Comparison of ENCODE assay signal across 32 cellular contexts in genomic region chr1:27423701-27424100, GRCh38. TPM values are rescaled to one million over a fixed set of nuclear protein-coding genes. Genes with fewer than 3 reads are reported as not detected.
A peak's percentile ranks its signal among the peaks of the same experiment; 100 is the strongest.
DNase-seq lines count a peak whose midpoint lies in the region; ATAC-seq, FAIRE-seq and TF ChIP-seq lines count a peak whose summit lies in the region.
"Had no signal": no experiment of that assay in that cellular context is flagged by ENCODE, and none has a peak within 500 bp of the region (broad histone marks: within the 10 kb centered on the region; RNA-seq: fewer than 3 reads in every experiment).

No MANE protein-coding gene starts in this region.

- no peak overlapping the region for H2AFZ ChIP-seq in GM23338

- no peak overlapping the region for H3K4me2 ChIP-seq in GM23338
- H3K4me2 ChIP-seq: A549 had no signal

- H3K36me3 ChIP-seq in GM23338 (ENCODE audit: insufficient read depth) (0 out of 2 replicates have a peak, but pooled peaks cover 7% of the 10 kb centered on the region), neutrophil (peaks cover 52% of the 10 kb centered on the region)
- H3K36me3 ChIP-seq: BE2C had no signal

- H3K79me2 ChIP-seq in GM23338 (replicated peaks; ENCODE audit: insufficient read depth) = peaks cover 15% of the 10 kb centered on the region

- FAIRE-seq in H54 (lab: Jason Lieb, UNC) = no peak
- FAIRE-seq: A549, endothelial cell of umbilical vein, GM12892, GM19239, HTR-8/SVneo had no signal

- intact Hi-C loops in activated CD8-positive, alpha-beta T cell treated with anti-CD3 and anti-CD28 coated beads for 36 hours (cut with micrococcal nuclease) = no loop called here

- H3K36me3 Mint-ChIP-seq in activated CD8-positive, alpha-beta T cell treated with anti-CD3 and anti-CD28 coated beads for 36 hours (ENCODE audit: low read depth) = peaks cover 33% of the 10 kb centered on the region
- peaks cover 48% of the 10 kb centered on the region for H3K36me3 Mint-ChIP-seq in activated CD8-positive, alpha-beta T cell treated with anti-CD3 and anti-CD28 coated beads, Interleukin-2, amount 10 ng/mL, durations not matched to agents 7 days and 5 days (ENCODE audit: low read depth)
- H3K36me3 Mint-ChIP-seq in GM23338 (ENCODE audit: low read depth) = peaks cover 31% of the 10 kb centered on the region
- H3K36me3 Mint-ChIP-seq in effector memory CD8-positive, alpha-beta T cell (ENCODE audit: insufficient read depth) = peaks cover 38% of the 10 kb centered on the region

- no peak for TF ChIP-seq POLR2A in H54 (IDR thresholded peaks at IDR 0.05; ENCODE audit: low read depth, low read length)

- peaks cover 63% of the 10 kb centered on the region for H3K4me1 Mint-ChIP-seq in activated CD8-positive, alpha-beta T cell treated with anti-CD3 and anti-CD28 coated beads for 36 hours (ENCODE audit: low read depth)
- H3K4me1 Mint-ChIP-seq in activated CD8-positive, alpha-beta T cell treated with anti-CD3 and anti-CD28 coated beads, Interleukin-2, amount 10 ng/mL, durations not matched to agents 7 days and 5 days (ENCODE audit: low read depth) = peaks cover 45% of the 10 kb centered on the region
- H3K4me1 Mint-ChIP-seq in GM23338 = peaks cover 59% of the 10 kb centered on the region
- peaks cover 17 to 31% of the 10 kb centered on the region in 2 donors for H3K4me1 Mint-ChIP-seq in effector memory CD8-positive, alpha-beta T cell (ENCODE audit: low read depth in 2 of 2)

- ATAC-seq in activated CD8-positive, alpha-beta T cell treated with anti-CD3 and anti-CD28 coated beads for 36 hours = no peak
- ATAC-seq in activated CD8-positive, alpha-beta T cell treated with anti-CD3 and anti-CD28 coated beads, Interleukin-2, amount 10 ng/mL, durations not matched to agents 7 days and 5 days = no peak
- no peak for ATAC-seq in GM23338
- no peak for ATAC-seq in effector memory CD8-positive, alpha-beta T cell (replicated peaks)
- no peak for ATAC-seq in HG02885 (IDR thresholded peaks at IDR 0.05; ENCODE audit: poor library complexity, unreplicated experiment)
- ATAC-seq: A549; activated CD4-positive, CD25-positive, alpha-beta regulatory T cell treated with anti-CD3 and anti-CD28 coated beads, Interleukin-2, amount 50 U/mL, for 24 hours; heart right ventricle; left lung; stimulated activated naive B cell treated with anti-CD40 and anti-IgM and Interleukin-4, amounts not matched to agents 10 μg/mL and 1 μg/mL and 100 μg/mL, for 72 hours had no signal

- no peak for DNase-seq in activated CD8-positive, alpha-beta T cell treated with anti-CD3 and anti-CD28 coated beads for 36 hours
- DNase-seq in activated CD8-positive, alpha-beta T cell treated with anti-CD3 and anti-CD28 coated beads, Interleukin-2, amount 10 ng/mL, durations not matched to agents 7 days and 5 days = no peak
- DNase-seq in GM23338 (ENCODE audit: low spot score) = no peak
- no peak for DNase-seq in effector memory CD8-positive, alpha-beta T cell
- no peak for DNase-seq in DMS79 treated with DMSO at 0.1 percent for 48 hours (lab: John Stamatoyannopoulos, UW)
- no peak for DNase-seq in H54 (ENCODE audit: insufficient read length, low spot score)
- DNase-seq: activated CD8-positive, alpha-beta memory T cell treated with anti-CD3 and anti-CD28 coated beads for 24 hours; BE2C; brain microvascular endothelial cell; Calu3; cortex of kidney; heart right ventricle; KG1; left lung; NCI-H1048; NCI-H2029 treated with DMSO at 0.1 percent for 48 hours; OCI-M1; stimulated activated naive B cell treated with anti-CD40 and anti-IgM and Interleukin-4, amounts not matched to agents 10 μg/mL and 1 μg/mL and 100 μg/mL, for 72 hours had no signal

- H3K27me3 ChIP-seq in GM23338 (ENCODE audit: insufficient read depth) (no peaks in the 10 kb centered on the region), neutrophil (no peaks in the 10 kb centered on the region)
- H3K27me3 ChIP-seq: BE2C, brain microvascular endothelial cell, heart right ventricle, left lung, tibial nerve had no signal

- no peaks in the 10 kb centered on the region for H3K9me3 Mint-ChIP-seq in activated CD8-positive, alpha-beta T cell treated with anti-CD3 and anti-CD28 coated beads for 36 hours
- H3K9me3 Mint-ChIP-seq in activated CD8-positive, alpha-beta T cell treated with anti-CD3 and anti-CD28 coated beads, Interleukin-2, amount 10 ng/mL, durations not matched to agents 7 days and 5 days (ENCODE audit: insufficient read depth) = no peaks in the 10 kb centered on the region
- H3K9me3 Mint-ChIP-seq in GM23338 = no peaks in the 10 kb centered on the region
- H3K9me3 Mint-ChIP-seq in effector memory CD8-positive, alpha-beta T cell = no peaks in the 10 kb centered on the region
- H3K9me3 Mint-ChIP-seq: stimulated activated naive B cell treated with anti-CD40 and anti-IgM and Interleukin-4, amounts not matched to agents 10 μg/mL and 1 μg/mL and 100 μg/mL, for 72 hours had no signal

- peak overlapping the region; percentile 31 for H3K27ac Mint-ChIP-seq in activated CD8-positive, alpha-beta T cell treated with anti-CD3 and anti-CD28 coated beads for 36 hours
- H3K27ac Mint-ChIP-seq in activated CD8-positive, alpha-beta T cell treated with anti-CD3 and anti-CD28 coated beads, Interleukin-2, amount 10 ng/mL, durations not matched to agents 7 days and 5 days = no peak overlapping the region
- no peak overlapping the region for H3K27ac Mint-ChIP-seq in GM23338
- H3K27ac Mint-ChIP-seq in effector memory CD8-positive, alpha-beta T cell = peak overlapping the region; percentile 69 to 88
- H3K27ac Mint-ChIP-seq: stimulated activated naive B cell treated with anti-CD40 and anti-IgM and Interleukin-4, amounts not matched to agents 10 μg/mL and 1 μg/mL and 100 μg/mL, for 72 hours had no signal

- no peak overlapping the region for H3K4me3 Mint-ChIP-seq in activated CD8-positive, alpha-beta T cell treated with anti-CD3 and anti-CD28 coated beads for 36 hours
- H3K4me3 Mint-ChIP-seq in activated CD8-positive, alpha-beta T cell treated with anti-CD3 and anti-CD28 coated beads, Interleukin-2, amount 10 ng/mL, durations not matched to agents 7 days and 5 days = no peak overlapping the region
- no peak overlapping the region for H3K4me3 Mint-ChIP-seq in GM23338
- H3K4me3 Mint-ChIP-seq in effector memory CD8-positive, alpha-beta T cell = no peak overlapping the region
- H3K4me3 Mint-ChIP-seq: stimulated activated naive B cell treated with anti-CD40 and anti-IgM and Interleukin-4, amounts not matched to agents 10 μg/mL and 1 μg/mL and 100 μg/mL, for 72 hours had no signal

- H3K27ac ChIP-seq in GM23338 (ENCODE audit: low read depth) (0 out of 2 replicates have a peak overlapping the region, but pooled peaks have one; percentile 10), neutrophil (peak overlapping the region; percentile 20)
- H3K27ac ChIP-seq: A549, brain microvascular endothelial cell, left lung, prostate gland had no signal

- H3K9me2 ChIP-seq in GM23338 (ENCODE audit: insufficient read depth) = no peaks in the 10 kb centered on the region

- no peaks in the 10 kb centered on the region for H3K27me3 Mint-ChIP-seq in activated CD8-positive, alpha-beta T cell treated with anti-CD3 and anti-CD28 coated beads for 36 hours
- H3K27me3 Mint-ChIP-seq in activated CD8-positive, alpha-beta T cell treated with anti-CD3 and anti-CD28 coated beads, Interleukin-2, amount 10 ng/mL, durations not matched to agents 7 days and 5 days (ENCODE audit: low read depth) = no peaks in the 10 kb centered on the region
- peaks cover 9% of the 10 kb centered on the region for H3K27me3 Mint-ChIP-seq in GM23338 (ENCODE audit: insufficient read depth, low read depth, poor library complexity)
- H3K27me3 Mint-ChIP-seq in effector memory CD8-positive, alpha-beta T cell = no peaks in the 10 kb centered on the region
- H3K27me3 Mint-ChIP-seq: stimulated activated naive B cell treated with anti-CD40 and anti-IgM and Interleukin-4, amounts not matched to agents 10 μg/mL and 1 μg/mL and 100 μg/mL, for 72 hours had no signal

- peaks cover 36% of the 10 kb centered on the region for H3K4me1 ChIP-seq in GM23338 (ENCODE audit: insufficient read depth)
- H3K4me1 ChIP-seq in neutrophil (ENCODE audit: control insufficient read depth in 1 of 2, insufficient read depth in 1 of 2, low read depth in 1 of 2, low read length in 1 of 2) = peaks cover 16 to 24% of the 10 kb centered on the region in 2 experiments
- H3K4me1 ChIP-seq: BE2C had no signal

- CTCF ChIA-PET in activated CD8-positive, alpha-beta T cell treated with anti-CD3 and anti-CD28 coated beads for 36 hours (lab: Charles Lee) = interaction anchor here (1.1 to 2.0 kb wide), 5 partner anchors 8 to 183 kb away, joined by 3 to 6 read pairs (median 4); no protein-coding TSS in a partner anchor
- CTCF ChIA-PET in activated CD8-positive, alpha-beta T cell treated with anti-CD3 and anti-CD28 coated beads, Interleukin-2, amount 10 ng/mL, durations not matched to agents 7 days and 5 days (lab: Charles Lee) = interaction anchor here (0.9 to 2.5 kb wide), 6 partner anchors 13 to 246 kb away, joined by 3 to 9 read pairs (median 4); no protein-coding TSS in a partner anchor

- POLR2A ChIA-PET in activated CD8-positive, alpha-beta T cell treated with anti-CD3 and anti-CD28 coated beads for 36 hours (lab: Charles Lee) = interaction anchor here (0.6 to 0.7 kb wide), 2 partner anchors 13 to 16 kb away, joined by 3 to 4 read pairs; no protein-coding TSS in a partner anchor
- POLR2A ChIA-PET in activated CD8-positive, alpha-beta T cell treated with anti-CD3 and anti-CD28 coated beads, Interleukin-2, amount 10 ng/mL, durations not matched to agents 7 days and 5 days (lab: Charles Lee) = interaction anchor here (0.9 kb wide), 1 partner anchor 13 kb away, joined by 3 read pairs; no protein-coding TSS in a partner anchor

- TF ChIP-seq CTCF in activated CD8-positive, alpha-beta T cell treated with anti-CD3 and anti-CD28 coated beads for 36 hours (IDR thresholded peaks at IDR 0.05) = no peak
- TF ChIP-seq CTCF in GM23338 (conservative IDR thresholded peaks at IDR 0.05; ENCODE audit: low read depth in 2 of 2) (no peak), neutrophil (IDR thresholded peaks at IDR 0.05) (no peak)

- H4K20me1 ChIP-seq in GM23338 (replicated peaks; ENCODE audit: insufficient read depth) = no peaks in the 10 kb centered on the region; the same call in 1 of the 2 replicates

- H3K4me3 ChIP-seq in GM23338 = no peak overlapping the region
- no peak overlapping the region for H3K4me3 ChIP-seq in neutrophil (ENCODE audit: low read depth in 1 of 2, low read length in 1 of 2)
- H3K4me3 ChIP-seq: A549, heart right ventricle, left lung, prostate gland, skin epidermis, tibial nerve had no signal

- H3K9me3 ChIP-seq in neutrophil = no peaks in the 10 kb centered on the region
- H3K9me3 ChIP-seq: A549, BE2C, heart right ventricle, left lung, prostate gland, tibial nerve had no signal

- H3F3A ChIP-seq in GM23338 (replicated peaks; ENCODE audit: low read depth) = no peaks in the 10 kb centered on the region

RNA-seq across cellular contexts. Expression of gene GPR3, which starts 31.3 kb away (rescaled TPM):
- total RNA-seq in activated CD8-positive, alpha-beta T cell treated with anti-CD3 and anti-CD28 coated beads for 36 hours = 1 to 10 TPM; 1.1 to 1.7 TPM
- under 1 TPM; 0.47 to 0.66 TPM for total RNA-seq in activated CD8-positive, alpha-beta T cell treated with anti-CD3 and anti-CD28 coated beads, Interleukin-2, amount 10 ng/mL, durations not matched to agents 7 days and 5 days
- 6.6 and 9.1 TPM in 2 replicates for total RNA-seq in GM23338 (2014; rRNA removed; shearing (Covaris generic))
- polyA plus RNA-seq in GM23338 (2016; fragmentation: Nextera tagmentation; extraction: Ambion mirVana) = 5.8 and 5.9 TPM in 2 replicates
- total RNA-seq: tibial nerve had no signal

RNA-seq across cellular contexts. Expression of gene CD164L2, which starts 40.6 kb away (rescaled TPM):
- not detected for total RNA-seq in activated CD8-positive, alpha-beta T cell treated with anti-CD3 and anti-CD28 coated beads for 36 hours
- not detected for total RNA-seq in activated CD8-positive, alpha-beta T cell treated with anti-CD3 and anti-CD28 coated beads, Interleukin-2, amount 10 ng/mL, durations not matched to agents 7 days and 5 days
- total RNA-seq in GM23338 (2014; rRNA removed; shearing (Covaris generic)) = 1.2 and 2.8 TPM in 2 replicates
- polyA plus RNA-seq in GM23338 (2016; fragmentation: Nextera tagmentation; extraction: Ambion mirVana) = 2.0 and 2.4 TPM in 2 replicates
- total RNA-seq: Calu3, Daoy, endothelial cell of umbilical vein, fibroblast of villous mesenchyme, heart right ventricle, mononuclear cell, tibial nerve had no signal
- polyA plus RNA-seq: A549, endothelial cell of umbilical vein, heart right ventricle had no signal

RNA-seq across cellular contexts. Expression of gene FCN3, which starts 49.1 kb away (rescaled TPM):
- not detected for total RNA-seq in activated CD8-positive, alpha-beta T cell treated with anti-CD3 and anti-CD28 coated beads for 36 hours
- total RNA-seq in activated CD8-positive, alpha-beta T cell treated with anti-CD3 and anti-CD28 coated beads, Interleukin-2, amount 10 ng/mL, durations not matched to agents 7 days and 5 days = not detected
- 0.49 TPM in 1 of 2 replicates, not detected in the other for total RNA-seq in GM23338 (2014; rRNA removed; shearing (Covaris generic))
- polyA plus RNA-seq in GM23338 (2016; fragmentation: Nextera tagmentation; extraction: Ambion mirVana) = 0.66 TPM in 1 of 2 replicates, not detected in the other
- total RNA-seq: Calu3, Daoy, endothelial cell of umbilical vein, fibroblast of villous mesenchyme, mononuclear cell had no signal
- polyA plus RNA-seq: A549 had no signal

RNA-seq across cellular contexts. Expression of gene MAP3K6, which starts 56.9 kb away (rescaled TPM):
- total RNA-seq in activated CD8-positive, alpha-beta T cell treated with anti-CD3 and anti-CD28 coated beads for 36 hours = 1 to 10 TPM; 8.3 to 9.5 TPM
- 10 to 100 TPM in 1 of 2 experiments, 1 to 10 TPM in 1; 7.8 to 12.3 TPM for total RNA-seq in activated CD8-positive, alpha-beta T cell treated with anti-CD3 and anti-CD28 coated beads, Interleukin-2, amount 10 ng/mL, durations not matched to agents 7 days and 5 days
- 10.6 and 14.9 TPM in 2 replicates for total RNA-seq in GM23338 (2014; rRNA removed; shearing (Covaris generic))
- polyA plus RNA-seq in GM23338 (2016; fragmentation: Nextera tagmentation; extraction: Ambion mirVana) = 7.4 and 8.2 TPM in 2 replicates

Comparison
In these comparisons a context has a peak if more than half of its experiments do, and no peak if none do; other contexts are left out.
1. H3K27ac Mint-ChIP-seq: peak in activated CD8-positive, alpha-beta T cell treated with anti-CD3 and anti-CD28 coated beads for 36 hours (single experiment) and effector memory CD8-positive, alpha-beta T cell (2 of 2); none in activated CD8-positive, alpha-beta T cell treated with anti-CD3 and anti-CD28 coated beads, Interleukin-2, amount 10 ng/mL, durations not matched to agents 7 days and 5 days (single experiment) and GM23338 (single experiment).